Comparison of ENCODE assay signal across 8 cellular contexts in genomic region chr15:55318588-55319494, GRCh38. TPM values are rescaled to one million over a fixed set of nuclear protein-coding genes. Genes with fewer than 3 reads are reported as not detected.
DNase-seq lines count a peak whose midpoint lies in the region; ATAC-seq and TF ChIP-seq lines count a peak whose summit lies in the region.

Gene PIGB (plus strand): TSS chr15:55319222. CDS start chr15:55319251, 29 bp downstream.
Gene PIGBOS1 (minus strand): TSS chr15:55319123. CDS start chr15:55317792, 1,331 bp downstream.

- peak; percentile 89 for ATAC-seq in GM21529 (IDR thresholded peaks at IDR 0.05; ENCODE audit: unreplicated experiment)
- peak; percentile 98 for ATAC-seq in IMR-90 (ENCODE audit: low read depth)

- DNase-seq in DMS153 (lab: John Stamatoyannopoulos, UW): peak; percentile 34
- peak; percentile 89 for DNase-seq in IMR-90
- peak; percentile 30 for DNase-seq in OCI-M2 (lab: John Stamatoyannopoulos, UW; ENCODE audit: unreplicated experiment)
- peak; percentile 71 for DNase-seq in activated T-cell treated with anti-CD3 and anti-CD28 coated beads for 48 hours (ENCODE audit: low read depth)
- peak; percentile 48 to 50 for DNase-seq in stimulated activated CD8-positive, alpha-beta memory T cell treated with anti-CD3 and anti-CD28 coated beads, Interleukin-7, amount 100 ng/mL, for 1 hour (ENCODE audit: low read depth in 2 of 2)

- H3K4me3 ChIP-seq in IMR-90 (ENCODE audit: insufficient read depth, low read depth, low read length): peak within 1 kb of the TSS; percentile 71
- H3K4me3 ChIP-seq in esophagus (ENCODE audit: low read depth in 1 of 2, low read length in 2 of 2): peak within 1 kb of the TSS; percentile 89 to 98
- H3K4me3 ChIP-seq in muscle layer of colon (ENCODE audit: low read depth in 1 of 2, low read length in 2 of 2): peak within 1 kb of the TSS; percentile 77 to 97

- H3K4me1 ChIP-seq in IMR-90 (ENCODE audit: control insufficient read depth, insufficient read depth, low read length): peaks cover 2% of the 10 kb centered on the region; the same call in 1 of the 2 replicates
- no peaks in the 10 kb centered on the region for H3K4me1 ChIP-seq in esophagus (ENCODE audit: control insufficient read depth in 2 of 2, insufficient read depth in 2 of 2, low read length in 1 of 2)
- H3K4me1 ChIP-seq in muscle layer of colon (ENCODE audit: insufficient read depth, low read length): peaks cover 12% of the 10 kb centered on the region

- in situ Hi-C loops in IMR-90 (cut with MboI; ENCODE audit: low sequenced_read_pairs): no loop called here

- peak within 1 kb of the TSS; percentile 99 for H3K23ac ChIP-seq in IMR-90 (ENCODE audit: low read depth, low read length)

- peak; percentile 66; the same call in 1 of the 2 replicates for TF ChIP-seq POLR2A in IMR-90 (IDR thresholded peaks at IDR 0.05; ENCODE audit: low read depth, low read length)

- peak within 1 kb of the TSS; percentile 87 for H2AK9ac ChIP-seq in IMR-90 (replicated peaks; ENCODE audit: low read depth, low read length, poor library complexity)

- H3K4me2 ChIP-seq in IMR-90 (ENCODE audit: low read depth, low read length): peak within 1 kb of the TSS; percentile 81

- peak within 1 kb of the TSS; percentile 83 for H4K5ac ChIP-seq in IMR-90 (ENCODE audit: low read depth, low read length)

- H2BK5ac ChIP-seq in IMR-90 (ENCODE audit: low read depth, low read length, poor library complexity, severe bottlenecking): peak within 1 kb of the TSS; percentile 85

- 0 out of 2 replicates have a peak, but pooled peaks have one; percentile 15 for TF ChIP-seq CTCF in IMR-90 (conservative IDR thresholded peaks at IDR 0.05; ENCODE audit: low read depth, low read length)

- H3K9me3 ChIP-seq in IMR-90 (ENCODE audit: control insufficient read depth, insufficient read depth, low read length) (no peaks in the 10 kb centered on the region), esophagus (ENCODE audit: control insufficient read depth in 2 of 2, insufficient read depth in 1 of 2, low read depth in 1 of 2, low read length in 1 of 2) (no peaks in the 10 kb centered on the region), muscle layer of colon (ENCODE audit: low read length) (no peaks in the 10 kb centered on the region)

- peaks cover 12 to 36% of the 10 kb centered on the region in 2 experiments for H3K79me1 ChIP-seq in IMR-90 (ENCODE audit: low read depth in 1 of 2, low read length in 2 of 2)

- H3K36me3 ChIP-seq in IMR-90 (ENCODE audit: control insufficient read depth, insufficient read depth, low read length): no peaks in the 10 kb centered on the region
- no peaks in the 10 kb centered on the region for H3K36me3 ChIP-seq in esophagus (ENCODE audit: control insufficient read depth in 2 of 2, insufficient read depth in 2 of 2, low read length in 1 of 2)
- no peaks in the 10 kb centered on the region for H3K36me3 ChIP-seq in muscle layer of colon (ENCODE audit: insufficient read depth, low read length)

- peak within 1 kb of the TSS; percentile 95 for H3K4ac ChIP-seq in IMR-90 (ENCODE audit: low read depth, low read length)

- no peaks in the 10 kb centered on the region for H3K9me1 ChIP-seq in IMR-90 (ENCODE audit: insufficient read depth, low read length)

- peak; percentile 22; the same call in 1 of the 2 replicates for TF ChIP-seq RAD21 in IMR-90 (IDR thresholded peaks at IDR 0.05; ENCODE audit: low read length)

- no TSS peak for BruUV-seq in IMR-90 (replicated peaks; lab: Mats Ljungman, UMichigan)

- H2AFZ ChIP-seq in IMR-90 (replicated peaks; ENCODE audit: low read length, poor library complexity): peak within 1 kb of the TSS; percentile 97

- H3K14ac ChIP-seq in IMR-90 (replicated peaks; ENCODE audit: low read depth, low read length): peak within 1 kb of the TSS; percentile 100

- intact Hi-C loops in IMR-90 (cut with micrococcal nuclease): loop anchor here (1.0 to 2.0 kb wide), 2 partner anchors 89 to 116 kb away; partner anchors contain the start of genes CCPG1 and PIERCE2

- H3K56ac ChIP-seq in IMR-90 (ENCODE audit: extremely low read depth, insufficient read depth, low read length): peak within 1 kb of the TSS; percentile 86

- H3K9ac ChIP-seq in IMR-90 (ENCODE audit: low read depth, low read length): peak within 1 kb of the TSS; percentile 95
- peak within 1 kb of the TSS; percentile 98 for H3K9ac ChIP-seq in muscle layer of colon (ENCODE audit: low read length)

- H2BK20ac ChIP-seq in IMR-90 (ENCODE audit: low read depth, low read length): 0 out of 2 replicates have a peak within 1 kb of the TSS, but pooled peaks have one; percentile 17

- H2AK5ac ChIP-seq in IMR-90 (ENCODE audit: low read depth, low read length): peak within 1 kb of the TSS; percentile 80

- peak within 1 kb of the TSS; percentile 43; the same call in 1 of the 3 replicates for H2BK15ac ChIP-seq in IMR-90 (ENCODE audit: low read depth, low read length)

- WGBS in IMR-90 (ENCODE audit: extremely low coverage in 2 of 2, insufficient read length in 1 of 2), 2 experiments: 8% methylated on average over 9 of the region's 49 CpGs; no CpG with 5 or more reads in 1 of the 2 experiments
- WGBS in esophagus, 2 donors: 1% methylated on average over 49 of the region's 49 CpGs

- no peaks in the 10 kb centered on the region for H3K27me3 ChIP-seq in IMR-90 (ENCODE audit: control insufficient read depth, insufficient read depth, low read length)
- no peaks in the 10 kb centered on the region for H3K27me3 ChIP-seq in esophagus (ENCODE audit: control insufficient read depth in 1 of 2, insufficient read depth in 2 of 2, low read length in 2 of 2)
- no peaks in the 10 kb centered on the region for H3K27me3 ChIP-seq in muscle layer of colon (ENCODE audit: control insufficient read depth in 1 of 2, insufficient read depth in 2 of 2, low read length in 2 of 2)

- dilution Hi-C loops in IMR-90 (cut with HindIII; ENCODE audit: low sequenced_read_pairs, unreplicated experiment): no loop called here

- peak within 1 kb of the TSS; percentile 81 for H3K18ac ChIP-seq in IMR-90 (ENCODE audit: low read depth, low read length)

- H4K8ac ChIP-seq in IMR-90 (ENCODE audit: low read depth in 2 of 2, low read length in 2 of 2): peak within 1 kb of the TSS; percentile 89 to 99

- POLR2A ChIA-PET in IMR-90 (lab: Charles Lee; ENCODE audit: unreplicated experiment): interaction anchor here (0.6 kb wide), 2 partner anchors 16 to 51 kb away, joined by 3 to 4 read pairs; no protein-coding TSS in a partner anchor

- CTCF ChIA-PET in IMR-90 (lab: Yijun Ruan, JAX): interaction anchor here (0.6 to 0.7 kb wide), 5 partner anchors 57 to 330 kb away, joined by 4 to 5 read pairs (median 4); partner anchors contain the start of gene PIERCE2

- H4K91ac ChIP-seq in IMR-90 (ENCODE audit: insufficient read depth, low read depth, low read length): peak within 1 kb of the TSS; percentile 90

- H2BK120ac ChIP-seq in IMR-90 (ENCODE audit: low read depth, low read length): peak within 1 kb of the TSS; percentile 91

- no peaks in the 10 kb centered on the region for H4K20me1 ChIP-seq in IMR-90 (ENCODE audit: insufficient read depth, low read length)

- H3K27ac ChIP-seq in IMR-90 (ENCODE audit: insufficient read depth, low read length): peak within 1 kb of the TSS; percentile 94
- peak within 1 kb of the TSS; percentile 90 to 93 for H3K27ac ChIP-seq in esophagus (ENCODE audit: low read depth in 2 of 2, low read length in 1 of 2)
- H3K27ac ChIP-seq in muscle layer of colon (ENCODE audit: low read depth, low read length): peak within 1 kb of the TSS; percentile 55

TF ChIP-seq in IMR-90, 13 proteins besides CTCF, POLR2A, EP300 and RAD21:
- TF ChIP-seq MAFK (IDR thresholded peaks at IDR 0.05; ENCODE audit: low read depth, low read length) (no peak), SMC3 (IDR thresholded peaks at IDR 0.05; ENCODE audit: low read depth, low read length) (peak; percentile 19; the same call in 1 of the 2 replicates), FOS (IDR thresholded peaks at IDR 0.05; ENCODE audit: low read depth, low read length) (no peak), MXI1 (IDR thresholded peaks at IDR 0.05; ENCODE audit: borderline replicate concordance, low read depth, low read length) (peak; percentile 71; the same call in 1 of the 2 replicates), USF2 (IDR thresholded peaks at IDR 0.05; ENCODE audit: low read depth, low read length) (0 out of 2 replicates have a peak, but pooled peaks have one; percentile 2), RCOR1 (IDR thresholded peaks at IDR 0.05; ENCODE audit: insufficient replicate concordance, low read length) (no peak), CHD1 (IDR thresholded peaks at IDR 0.05; ENCODE audit: low read depth, low read length) (no peak), MAZ (IDR thresholded peaks at IDR 0.05; ENCODE audit: borderline replicate concordance, low read depth, low read length) (no peak)

RNA-seq across cellular contexts. Expression of gene PIGB, which starts in this region (rescaled TPM):
- 11.8 and 17.5 TPM in 2 replicates for total RNA-seq in IMR-90 (2012; rRNA removed)
- 8.0 and 9.2 TPM in 2 replicates for polyA plus RNA-seq in IMR-90 (2012; rRNA removed)
- 2.2 and 2.9 TPM in 2 replicates for polyA plus RNA-seq in IMR-90 (2012; cell fraction: cytosol; rRNA removed)
- polyA plus RNA-seq in IMR-90 (2012; cell fraction: nucleus; rRNA removed; ENCODE audit: low replicate concordance): 2.9 and 29.2 TPM in 2 replicates
- polyA plus RNA-seq in esophagus: 10 to 100 TPM in 1 of 2 donors, 1 to 10 TPM in 1; 7.7 to 14.2 TPM

RNA-seq across cellular contexts. Expression of gene PIGBOS1, which starts in this region (rescaled TPM):
- 11.7 and 12.7 TPM in 2 replicates for total RNA-seq in IMR-90 (2012; rRNA removed)
- polyA plus RNA-seq in IMR-90 (2012; rRNA removed): 11.7 and 12.1 TPM in 2 replicates
- polyA plus RNA-seq in IMR-90 (2012; cell fraction: cytosol; rRNA removed): 16.6 and 26.3 TPM in 2 replicates
- polyA plus RNA-seq in IMR-90 (2012; cell fraction: nucleus; rRNA removed; ENCODE audit: low replicate concordance): 2.0 and 5.7 TPM in 2 replicates
- 1 to 10 TPM; 9.2 to 9.5 TPM for polyA plus RNA-seq in esophagus

Comparison
In these comparisons a context has a peak if more than half of its experiments do, and no peak if none do; other contexts are left out.
1. Peak in every context shown above with its lines: DNase-seq, ATAC-seq, H3K4me3 ChIP-seq and H3K27ac ChIP-seq.
2. DNase-seq: peak in every context shown above with its lines; median percentile 89 in IMR-90; 71 in activated T-cell treated with anti-CD3 and anti-CD28 coated beads for 48 hours; 49 in stimulated activated CD8-positive, alpha-beta memory T cell treated with anti-CD3 and anti-CD28 coated beads, Interleukin-7, amount 100 ng/mL, for 1 hour; 34 in DMS153; 30 in OCI-M2.